In the genomic region with DNA sequence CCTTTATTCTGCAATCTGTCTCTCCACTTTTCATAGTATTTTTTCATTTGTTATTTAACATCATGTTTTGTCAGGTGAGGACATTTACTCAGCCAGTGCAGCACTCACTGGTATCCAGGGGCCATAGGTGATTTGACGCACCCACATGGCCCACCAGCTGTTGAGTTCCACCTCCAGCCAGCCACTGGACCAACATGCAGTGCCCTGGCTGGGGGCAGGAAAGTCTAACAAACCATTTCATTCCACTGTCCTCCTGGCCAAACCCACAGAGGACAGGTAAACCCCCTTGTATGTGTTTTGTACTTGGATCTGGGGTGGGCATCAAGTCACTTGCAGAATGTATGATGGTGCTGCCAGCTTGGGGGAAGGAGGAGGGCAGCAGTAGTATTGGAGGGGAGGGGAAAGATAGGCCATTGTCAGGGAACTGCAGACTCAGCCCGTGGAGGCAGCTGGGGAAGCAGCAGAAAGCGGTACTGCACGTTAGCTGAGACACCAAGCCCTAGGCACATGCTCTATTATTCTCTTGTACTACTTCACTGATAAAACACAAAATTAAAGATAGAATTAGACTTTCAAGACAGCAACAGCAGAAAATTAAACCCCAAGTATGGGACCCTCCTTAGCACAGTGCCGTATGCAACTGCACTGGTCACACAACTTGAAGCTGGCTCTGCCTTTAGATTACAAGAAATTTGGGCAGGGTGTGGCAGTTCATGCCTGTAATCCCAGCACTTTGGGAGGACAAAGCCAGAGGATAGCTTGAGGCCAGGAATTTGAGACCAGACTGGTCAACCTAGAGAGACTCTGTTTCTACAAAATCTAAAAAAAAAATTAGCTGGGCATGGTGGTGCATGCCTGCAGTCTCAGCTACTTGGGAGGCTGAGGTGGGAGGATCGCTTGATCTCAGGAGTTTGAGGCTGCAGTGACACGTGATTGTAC, we compare ENCODE assay signal across 1 cellular context.
TF ChIP-seq lines count a peak whose summit lies in the region.

No MANE protein-coding gene starts in this region.

TF ChIP-seq in GM12878, 131 proteins besides CTCF, POLR2A, EP300 and RAD21:
- no peak for TF ChIP-seq CBX5 (IDR thresholded peaks at IDR 0.05; ENCODE audit: low read depth)
- no peak for TF ChIP-seq SUPT20H (IDR thresholded peaks at IDR 0.05; ENCODE audit: borderline replicate concordance, control insufficient read depth, low read depth, low read length)
- TF ChIP-seq NFIC (IDR thresholded peaks at IDR 0.05; ENCODE audit: low read depth, low read length): no peak
- TF ChIP-seq SRF (IDR thresholded peaks at IDR 0.05; ENCODE audit: low read depth in 2 of 2, low read length in 2 of 2): no peak
- TF ChIP-seq TARDBP (IDR thresholded peaks at IDR 0.05; ENCODE audit: borderline replicate concordance): no peak
- TF ChIP-seq, protein P1, sequence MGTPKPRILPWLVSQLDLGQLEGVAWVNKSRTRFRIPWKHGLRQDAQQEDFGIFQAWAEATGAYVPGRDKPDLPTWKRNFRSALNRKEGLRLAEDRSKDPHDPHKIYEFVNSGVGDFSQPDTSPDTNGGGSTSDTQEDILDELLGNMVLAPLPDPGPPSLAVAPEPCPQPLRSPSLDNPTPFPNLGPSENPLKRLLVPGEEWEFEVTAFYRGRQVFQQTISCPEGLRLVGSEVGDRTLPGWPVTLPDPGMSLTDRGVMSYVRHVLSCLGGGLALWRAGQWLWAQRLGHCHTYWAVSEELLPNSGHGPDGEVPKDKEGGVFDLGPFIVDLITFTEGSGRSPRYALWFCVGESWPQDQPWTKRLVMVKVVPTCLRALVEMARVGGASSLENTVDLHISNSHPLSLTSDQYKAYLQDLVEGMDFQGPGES (IDR thresholded peaks at IDR 0.05): no peak
- TF ChIP-seq BHLHE40 (IDR thresholded peaks at IDR 0.05; ENCODE audit: borderline replicate concordance in 1 of 2, low read depth in 2 of 2, low read length in 1 of 2): no peak
